8 cellular contexts compared by ENCODE assay signal in the genomic region with DNA sequence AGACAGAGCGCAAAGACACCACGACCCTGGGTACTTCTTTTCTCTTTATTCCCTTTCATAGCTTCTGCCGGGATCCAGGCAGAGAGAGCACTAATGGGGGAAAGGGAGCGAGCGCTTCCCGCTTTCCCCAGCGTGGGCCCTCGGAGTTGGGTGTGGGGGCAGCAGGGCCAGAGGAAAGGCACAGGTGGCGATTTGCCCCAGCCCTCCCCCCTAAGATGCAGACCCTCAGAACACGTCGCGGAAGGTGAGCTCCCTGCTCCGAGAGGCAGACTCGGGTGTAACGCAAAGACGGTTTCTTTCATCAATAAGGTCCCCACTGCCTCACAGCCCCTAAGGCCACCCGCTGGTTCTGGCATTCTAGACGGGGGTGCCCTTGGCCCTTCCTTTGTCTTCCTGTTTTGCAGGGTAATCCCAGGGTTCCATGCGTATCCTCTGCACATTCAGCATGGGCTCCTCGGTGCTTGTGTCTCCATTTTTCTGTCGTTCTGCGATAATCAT. TPM values are rescaled to one million over a fixed set of nuclear protein-coding genes. Genes with fewer than 3 reads are reported as not detected.
DNase-seq lines count a peak whose midpoint lies in the region; ATAC-seq and TF ChIP-seq lines count a peak whose summit lies in the region.

No MANE protein-coding gene starts in this region.

- peaks cover 17% of the 10 kb centered on the region for H3K4me1 Mint-ChIP-seq in activated CD8-positive, alpha-beta T cell treated with anti-CD3 and anti-CD28 coated beads, Interleukin-2, amount 10 ng/mL, durations not matched to agents 7 days and 5 days (ENCODE audit: low read depth)

- CTCF ChIA-PET in activated CD8-positive, alpha-beta T cell treated with anti-CD3 and anti-CD28 coated beads, Interleukin-2, amount 10 ng/mL, durations not matched to agents 7 days and 5 days (lab: Charles Lee), result interaction anchor here (1.2 to 4.8 kb wide), 4 partner anchors 11 to 383 kb away, joined by 3 to 41 read pairs (median 5); partner anchors contain the start of genes MAPK8IP3, NUBP2, SPSB3 and TRAF7

- H3K9me3 ChIP-seq in suprapubic skin, result no peaks in the 10 kb centered on the region

- peaks cover 47% of the 10 kb centered on the region for H3K4me1 ChIP-seq in suprapubic skin

- H3K9me3 Mint-ChIP-seq in activated CD8-positive, alpha-beta T cell treated with anti-CD3 and anti-CD28 coated beads, Interleukin-2, amount 10 ng/mL, durations not matched to agents 7 days and 5 days (ENCODE audit: insufficient read depth), result no peaks in the 10 kb centered on the region

- H3K36me3 Mint-ChIP-seq in activated CD8-positive, alpha-beta T cell treated with anti-CD3 and anti-CD28 coated beads, Interleukin-2, amount 10 ng/mL, durations not matched to agents 7 days and 5 days (ENCODE audit: low read depth), result peaks cover 25% of the 10 kb centered on the region

- peak overlapping the region; percentile 99 for H3K4me3 Mint-ChIP-seq in activated CD8-positive, alpha-beta T cell treated with anti-CD3 and anti-CD28 coated beads, Interleukin-2, amount 10 ng/mL, durations not matched to agents 7 days and 5 days

- H3K27me3 Mint-ChIP-seq in activated CD8-positive, alpha-beta T cell treated with anti-CD3 and anti-CD28 coated beads, Interleukin-2, amount 10 ng/mL, durations not matched to agents 7 days and 5 days (ENCODE audit: low read depth), result no peaks in the 10 kb centered on the region

- TF ChIP-seq EP300 in suprapubic skin (IDR thresholded peaks at IDR 0.05), result no peak

- peak overlapping the region; percentile 92 for H3K4me3 ChIP-seq in suprapubic skin

- DNase-seq in SIG-M5 treated with dmso at 0.1 percent for 504 hours (lab: John Stamatoyannopoulos, UW; ENCODE audit: unreplicated experiment) (peak; percentile 27), SIG-M5 (lab: John Stamatoyannopoulos, UW) (no peak), iPS-NIHi7 (ENCODE audit: extremely low spot score) (peak; percentile 39), suprapubic skin (ENCODE audit: low spot score in 2 of 2) (no peak), occipital lobe (lab: John Stamatoyannopoulos, UW) (no peak)
- DNase-seq in activated CD8-positive, alpha-beta T cell treated with anti-CD3 and anti-CD28 coated beads, Interleukin-2, amount 10 ng/mL, durations not matched to agents 7 days and 5 days, result no peak
- DNase-seq in stimulated activated CD8-positive, alpha-beta memory T cell treated with anti-CD3 and anti-CD28 coated beads, Interleukin-4, amount 100 ng/mL, for 48 hours, result no peak

- peak overlapping the region; percentile 94 for H3K27ac ChIP-seq in suprapubic skin

- H3K27me3 ChIP-seq in suprapubic skin, result no peaks in the 10 kb centered on the region

- TF ChIP-seq CTCF in suprapubic skin (IDR thresholded peaks at IDR 0.05), result no peak

- peak overlapping the region; percentile 97 for H3K27ac Mint-ChIP-seq in activated CD8-positive, alpha-beta T cell treated with anti-CD3 and anti-CD28 coated beads, Interleukin-2, amount 10 ng/mL, durations not matched to agents 7 days and 5 days

- peaks cover 37% of the 10 kb centered on the region for H3K36me3 ChIP-seq in suprapubic skin

- no peak for ATAC-seq in activated CD8-positive, alpha-beta T cell treated with anti-CD3 and anti-CD28 coated beads, Interleukin-2, amount 10 ng/mL, durations not matched to agents 7 days and 5 days
- ATAC-seq in HG02885 (IDR thresholded peaks at IDR 0.05; ENCODE audit: poor library complexity, unreplicated experiment), result no peak

- POLR2A ChIA-PET in activated CD8-positive, alpha-beta T cell treated with anti-CD3 and anti-CD28 coated beads, Interleukin-2, amount 10 ng/mL, durations not matched to agents 7 days and 5 days (lab: Charles Lee), result interaction anchor here (0.8 to 4.7 kb wide), 5 partner anchors 8 to 351 kb away, joined by 5 to 39 read pairs (median 6); partner anchors contain the start of genes JPT2, MAPK8IP3, NUBP2 and SPSB3

- no peak for TF ChIP-seq POLR2A in suprapubic skin (IDR thresholded peaks at IDR 0.05)

- 5% methylated on average over 16 of the region's 22 CpGs for WGBS in suprapubic skin

RNA-seq across cellular contexts. Expression of gene NME3, which starts 0.6 kb away (rescaled TPM):
- total RNA-seq in activated CD8-positive, alpha-beta T cell treated with anti-CD3 and anti-CD28 coated beads, Interleukin-2, amount 10 ng/mL, durations not matched to agents 7 days and 5 days, result 10 to 100 TPM; 41.3 to 41.4 TPM
- total RNA-seq in suprapubic skin, result 100 to 1,000 TPM in 3 of 4 donors, 10 to 100 TPM in 1; 76.9 to 115 (median 103) TPM
- total RNA-seq in occipital lobe, result 26.2 TPM

RNA-seq across cellular contexts. Expression of gene EME2, which starts 0.7 kb away (rescaled TPM):
- total RNA-seq in activated CD8-positive, alpha-beta T cell treated with anti-CD3 and anti-CD28 coated beads, Interleukin-2, amount 10 ng/mL, durations not matched to agents 7 days and 5 days, result 10 to 100 TPM; 31.8 to 32.0 TPM
- total RNA-seq in suprapubic skin, result 10 to 100 TPM in 2 of 4 donors, 1 to 10 TPM in 2; 9.8 to 26.3 (median 15.1) TPM
- 6.9 TPM for total RNA-seq in occipital lobe

RNA-seq across cellular contexts. Expression of gene MRPS34, which starts 1.0 kb away (rescaled TPM):
- total RNA-seq in activated CD8-positive, alpha-beta T cell treated with anti-CD3 and anti-CD28 coated beads, Interleukin-2, amount 10 ng/mL, durations not matched to agents 7 days and 5 days, result 100 to 1,000 TPM; 126 to 135 TPM
- 10 to 100 TPM; 46.8 to 74.3 (median 64.9) TPM for total RNA-seq in suprapubic skin
- total RNA-seq in occipital lobe, result 30.6 TPM

RNA-seq across cellular contexts. Expression of gene SPSB3, which starts 10.5 kb away (rescaled TPM):
- 10 to 100 TPM; 31.1 to 33.0 TPM for total RNA-seq in activated CD8-positive, alpha-beta T cell treated with anti-CD3 and anti-CD28 coated beads, Interleukin-2, amount 10 ng/mL, durations not matched to agents 7 days and 5 days
- 100 to 1,000 TPM; 124 to 205 (median 156) TPM for total RNA-seq in suprapubic skin
- total RNA-seq in occipital lobe, result 60.5 TPM

RNA-seq across cellular contexts. Expression of gene NUBP2, which starts 10.8 kb away (rescaled TPM):
- total RNA-seq in activated CD8-positive, alpha-beta T cell treated with anti-CD3 and anti-CD28 coated beads, Interleukin-2, amount 10 ng/mL, durations not matched to agents 7 days and 5 days, result 10 to 100 TPM; 58.5 to 61.8 TPM
- 100 to 1,000 TPM in 1 of 4 donors, 10 to 100 TPM in 3; 55.4 to 115 (median 90.8) TPM for total RNA-seq in suprapubic skin
- 37.9 TPM for total RNA-seq in occipital lobe

Comparison
In these comparisons a context has a peak if more than half of its experiments do, and no peak if none do; other contexts are left out.
1. DNase-seq: peak in SIG-M5 treated with dmso at 0.1 percent for 504 hours (single experiment) and iPS-NIHi7 (single experiment); none in SIG-M5 (single experiment), activated CD8-positive, alpha-beta T cell treated with anti-CD3 and anti-CD28 coated beads, Interleukin-2, amount 10 ng/mL, durations not matched to agents 7 days and 5 days (single experiment), suprapubic skin (0 of 2), stimulated activated CD8-positive, alpha-beta memory T cell treated with anti-CD3 and anti-CD28 coated beads, Interleukin-4, amount 100 ng/mL, for 48 hours (single experiment) and occipital lobe (single experiment).